ENCODE assay signal across 24 cellular contexts in the genomic region with DNA sequence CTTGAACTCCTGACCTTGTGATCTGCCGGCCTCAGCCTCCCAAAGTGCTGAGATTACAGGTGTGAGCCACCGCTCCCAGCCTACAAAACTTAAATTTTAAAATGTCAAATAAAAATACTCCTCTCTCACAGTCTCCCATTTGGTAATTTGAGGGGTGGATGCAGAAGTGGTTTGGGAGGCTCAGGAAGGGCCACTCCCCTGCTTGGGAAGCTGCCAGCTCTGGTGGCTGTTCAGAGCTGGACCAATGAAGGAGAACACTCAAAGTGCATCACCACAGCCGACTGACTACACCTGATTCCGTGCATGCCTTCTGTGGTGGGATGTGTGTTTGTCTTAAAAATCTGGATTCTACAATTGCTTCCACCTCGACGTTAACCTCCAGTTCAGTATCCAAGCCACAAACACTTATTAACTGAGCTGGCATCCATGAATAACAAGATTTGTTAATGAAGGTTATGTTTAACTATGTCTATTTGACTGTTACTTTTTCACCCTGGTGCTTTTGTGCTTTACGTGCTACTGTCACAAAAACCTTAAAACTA.
"Had no signal": no experiment of that assay in that cellular context is flagged by ENCODE, and none has a peak within 500 bp of the region (broad histone marks: within the 10 kb centered on the region; RNA-seq: fewer than 3 reads in every experiment).

No MANE protein-coding gene starts in this region.

- H3K4me3 ChIP-seq: colonic mucosa, gastroesophageal sphincter, heart left ventricle, ovary, psoas muscle, thoracic aorta, upper lobe of left lung had no signal

- H3K4me3 Mint-ChIP-seq: activated naive CD8-positive, alpha-beta T cell treated with anti-CD3 and anti-CD28 coated beads for 36 hours; activated T-cell treated with anti-CD3 and anti-CD28 coated beads, Interleukin-2, amount 50 U/mL, for 4 hours; natural killer cell had no signal

- DNase-seq: activated CD4-positive, alpha-beta T cell treated with anti-CD3 and anti-CD28 coated beads for 4 hours; activated CD4-positive, alpha-beta T cell treated with anti-CD3 and anti-CD28 coated beads, Interleukin-2, amount 50 U/mL, for 48 hours; activated CD4-positive, CD25-positive, alpha-beta regulatory T cell; activated CD8-positive, alpha-beta memory T cell treated with anti-CD3 and anti-CD28 coated beads, Interleukin-2, amount 50 U/mL, for 48 hours; activated naive CD4-positive, alpha-beta T cell treated with Interleukin-2 at 50 U/mL for 16 hours; activated naive CD8-positive, alpha-beta T cell treated with anti-CD3 and anti-CD28 coated beads for 36 hours; activated T-cell treated with anti-CD3 and anti-CD28 coated beads, Interleukin-2, amount 50 U/mL, for 4 hours; colonic mucosa; heart left ventricle; islet precursor cell; left ventricle myocardium superior; mammary epithelial cell; midbrain; natural killer cell; ovary; psoas muscle; right cardiac atrium; stimulated activated CD4-positive, alpha-beta T cell treated with anti-CD3 and anti-CD28 coated beads, Interleukin-4, amount 100 ng/mL, for 24 hours; stimulated activated naive CD4-positive, alpha-beta T cell treated with Interleukin-2 at 50 U/mL for 16 hours; T-helper 1 cell; upper lobe of left lung had no signal

- H3K27me3 Mint-ChIP-seq: activated naive CD8-positive, alpha-beta T cell treated with anti-CD3 and anti-CD28 coated beads for 36 hours had no signal

- H3K27me3 ChIP-seq: colonic mucosa, gastroesophageal sphincter, heart left ventricle, neutrophil, ovary, upper lobe of left lung had no signal

- H3K4me1 Mint-ChIP-seq: activated naive CD8-positive, alpha-beta T cell treated with anti-CD3 and anti-CD28 coated beads for 36 hours had no signal

- H3K36me3 ChIP-seq: colonic mucosa, gastroesophageal sphincter, heart left ventricle, neutrophil, ovary, thoracic aorta, upper lobe of left lung had no signal

- ATAC-seq: activated T-cell treated with anti-CD3 and anti-CD28 coated beads, Interleukin-2, amount 50 U/mL, for 4 hours; gastroesophageal sphincter; heart left ventricle; left ventricle myocardium superior; natural killer cell; psoas muscle; right cardiac atrium had no signal

- H3K27ac ChIP-seq: colonic mucosa, gastroesophageal sphincter, heart left ventricle, neutrophil, ovary, psoas muscle, thoracic aorta, upper lobe of left lung had no signal

- H3K27ac Mint-ChIP-seq: activated naive CD8-positive, alpha-beta T cell treated with anti-CD3 and anti-CD28 coated beads for 36 hours; natural killer cell had no signal

- H3K9me3 ChIP-seq: colonic mucosa, neutrophil, ovary, psoas muscle, thoracic aorta, upper lobe of left lung had no signal

- H3K36me3 Mint-ChIP-seq: natural killer cell had no signal

- H3K4me1 ChIP-seq: colonic mucosa, gastroesophageal sphincter, heart left ventricle, psoas muscle had no signal

- H3K9me3 Mint-ChIP-seq: activated naive CD8-positive, alpha-beta T cell treated with anti-CD3 and anti-CD28 coated beads for 36 hours had no signal
